In the genomic region with DNA sequence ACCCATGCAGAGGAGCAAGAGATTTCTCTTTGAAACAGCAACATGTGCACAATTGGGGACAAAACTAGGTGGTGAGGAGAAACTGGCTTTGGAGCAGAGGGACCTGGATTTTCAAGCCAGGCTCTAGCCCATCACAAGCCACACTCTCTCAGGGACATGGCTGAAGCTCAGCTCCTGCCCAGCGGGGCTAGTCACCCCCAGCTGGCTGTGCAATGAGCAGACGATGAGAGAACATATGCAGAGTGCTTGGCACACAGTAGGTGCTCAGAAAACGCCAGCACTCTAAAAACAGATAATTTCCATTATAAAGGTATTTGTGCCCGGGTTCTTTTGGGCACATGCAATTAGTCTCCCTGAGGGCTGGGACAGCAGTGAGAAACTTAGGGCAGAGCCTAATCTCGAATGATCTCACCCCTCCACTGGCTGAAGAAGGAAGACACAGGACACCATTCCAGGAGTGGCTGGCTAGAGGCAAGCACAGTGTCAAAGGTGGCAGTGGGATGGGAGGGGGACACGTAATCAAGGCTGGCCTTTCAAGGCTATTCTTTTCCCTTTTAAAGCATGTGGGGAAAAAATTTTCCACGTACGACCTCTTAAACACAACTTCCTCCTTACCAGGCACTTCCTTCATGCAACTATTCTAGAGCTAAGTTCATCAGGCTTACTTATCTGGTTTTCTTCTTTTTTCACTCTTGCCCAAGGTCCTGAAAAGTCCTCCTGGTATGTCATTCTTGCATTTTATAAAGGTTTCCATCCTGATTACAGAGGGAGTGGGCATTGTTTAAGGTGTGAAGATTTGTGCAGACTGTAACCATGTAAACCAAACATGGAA, we compare ENCODE assay signal across 8 cellular contexts. TPM values are rescaled to one million over a fixed set of nuclear protein-coding genes. Genes with fewer than 3 reads are reported as not detected.
DNase-seq lines count a peak whose midpoint lies in the region; ATAC-seq and TF ChIP-seq lines count a peak whose summit lies in the region.

No MANE protein-coding gene starts in this region.

- peak; percentile 54 for DNase-seq in SIG-M5 treated with dmso at 0.1 percent for 504 hours (lab: John Stamatoyannopoulos, UW; ENCODE audit: unreplicated experiment)
- no peak for DNase-seq in SIG-M5 (lab: John Stamatoyannopoulos, UW)
- peak; percentile 15 for DNase-seq in activated B cell treated with CpG ODN at 0.5 μM for 24 hours
- no peak for DNase-seq in left lobe of liver (ENCODE audit: low spot score)
- no peak for DNase-seq in stimulated activated naive CD8-positive, alpha-beta T cell treated with anti-CD3 and anti-CD28 coated beads, Interleukin-15, amount 100 ng/mL, for 72 hours
- no peak for DNase-seq in epidermal melanocyte (ENCODE audit: insufficient read length, low spot score)
- DNase-seq in MG63 = no peak

- no peaks in the 10 kb centered on the region for H3K9me3 ChIP-seq in MG63

- peak; percentile 8 for ATAC-seq in activated B cell treated with CpG ODN at 0.5 μM for 24 hours (ENCODE audit: low read depth)
- peak; percentile 25 for ATAC-seq in left lobe of liver
- no peak for ATAC-seq in stimulated activated naive CD8-positive, alpha-beta T cell treated with anti-CD3 and anti-CD28 coated beads, Interleukin-15, amount 100 ng/mL, for 72 hours
- ATAC-seq in HG02840 (IDR thresholded peaks at IDR 0.05; ENCODE audit: low FRiP score, unreplicated experiment) = no peak

- H3K27me3 Mint-ChIP-seq in activated B cell treated with CpG ODN at 0.5 μM for 24 hours = no peaks in the 10 kb centered on the region
- no peaks in the 10 kb centered on the region for H3K27me3 Mint-ChIP-seq in stimulated activated naive CD8-positive, alpha-beta T cell treated with anti-CD3 and anti-CD28 coated beads, Interleukin-15, amount 100 ng/mL, for 72 hours

- H3K27me3 ChIP-seq in MG63 = no peaks in the 10 kb centered on the region

- POLR2A ChIA-PET in activated B cell treated with CpG ODN at 0.5 μM for 24 hours (lab: Charles Lee) = interaction anchor here (1.0 to 8.9 kb wide), 15 partner anchors 11 to 195 kb away, joined by 3 to 135 read pairs (median 7); no protein-coding TSS in a partner anchor

- TF ChIP-seq CTCF in activated B cell treated with CpG ODN at 0.5 μM for 24 hours (IDR thresholded peaks at IDR 0.05) = no peak

- peaks cover 4% of the 10 kb centered on the region for H3K36me3 ChIP-seq in MG63

- intact Hi-C loops in activated B cell treated with CpG ODN at 0.5 μM for 24 hours (cut with micrococcal nuclease) = loop anchor here (1.0 kb wide), 2 partner anchors 10 to 12 kb away; no protein-coding TSS in a partner anchor

- CTCF ChIA-PET in activated B cell treated with CpG ODN at 0.5 μM for 24 hours (lab: Charles Lee) = interaction anchor here (0.8 to 4.4 kb wide), 9 partner anchors 10 to 190 kb away, joined by 3 to 33 read pairs (median 5); no protein-coding TSS in a partner anchor

- H3K36me3 Mint-ChIP-seq in activated B cell treated with CpG ODN at 0.5 μM for 24 hours (ENCODE audit: low read depth) = peaks cover 58% of the 10 kb centered on the region

- peaks cover 99% of the 10 kb centered on the region for H3K4me1 Mint-ChIP-seq in activated B cell treated with CpG ODN at 0.5 μM for 24 hours
- H3K4me1 Mint-ChIP-seq in stimulated activated naive CD8-positive, alpha-beta T cell treated with anti-CD3 and anti-CD28 coated beads, Interleukin-15, amount 100 ng/mL, for 72 hours = peaks cover 96% of the 10 kb centered on the region

- H3K27ac Mint-ChIP-seq in activated B cell treated with CpG ODN at 0.5 μM for 24 hours = peak overlapping the region; percentile 82
- peak overlapping the region; percentile 85 to 97 for H3K27ac Mint-ChIP-seq in stimulated activated naive CD8-positive, alpha-beta T cell treated with anti-CD3 and anti-CD28 coated beads, Interleukin-15, amount 100 ng/mL, for 72 hours

- no peaks in the 10 kb centered on the region for H3K9me3 Mint-ChIP-seq in activated B cell treated with CpG ODN at 0.5 μM for 24 hours
- H3K9me3 Mint-ChIP-seq in stimulated activated naive CD8-positive, alpha-beta T cell treated with anti-CD3 and anti-CD28 coated beads, Interleukin-15, amount 100 ng/mL, for 72 hours = no peaks in the 10 kb centered on the region

- peak overlapping the region; percentile 72 for H3K4me3 Mint-ChIP-seq in activated B cell treated with CpG ODN at 0.5 μM for 24 hours
- peak overlapping the region; percentile 71 to 87 for H3K4me3 Mint-ChIP-seq in stimulated activated naive CD8-positive, alpha-beta T cell treated with anti-CD3 and anti-CD28 coated beads, Interleukin-15, amount 100 ng/mL, for 72 hours

- H3K4me3 ChIP-seq in MG63 = no peak overlapping the region

RNA-seq across cellular contexts. Expression of a gene that starts 15.1 kb away (rescaled TPM):
- total RNA-seq in activated B cell treated with CpG ODN at 0.5 μM for 24 hours (70.9 and 73.9 TPM in 2 replicates), left lobe of liver (5.7 TPM)
- total RNA-seq in MG63 (2014; rRNA removed; shearing (Covaris generic); ENCODE audit: low replicate concordance) = 14.4 and 15.8 TPM in 2 replicates

Comparison
In these comparisons a context has a peak if more than half of its experiments do, and no peak if none do; other contexts are left out.
1. DNase-seq: peak in SIG-M5 treated with dmso at 0.1 percent for 504 hours (single experiment) and activated B cell treated with CpG ODN at 0.5 μM for 24 hours (single experiment); none in SIG-M5 (single experiment), left lobe of liver (single experiment), stimulated activated naive CD8-positive, alpha-beta T cell treated with anti-CD3 and anti-CD28 coated beads, Interleukin-15, amount 100 ng/mL, for 72 hours (0 of 2), epidermal melanocyte (single experiment) and MG63 (single experiment).
2. ATAC-seq: peak in activated B cell treated with CpG ODN at 0.5 μM for 24 hours (single experiment) and left lobe of liver (single experiment); none in stimulated activated naive CD8-positive, alpha-beta T cell treated with anti-CD3 and anti-CD28 coated beads, Interleukin-15, amount 100 ng/mL, for 72 hours (single experiment) and HG02840 (single experiment).